ENCODE assay signal across 23 cellular contexts in genomic region chr19:18270304-18270703, GRCh38. TPM values are rescaled to one million over a fixed set of nuclear protein-coding genes. Genes with fewer than 3 reads are reported as not detected.
"Had no signal": no experiment of that assay in that cellular context is flagged by ENCODE, and none has a peak within 500 bp of the region (broad histone marks: within the 10 kb centered on the region; RNA-seq: fewer than 3 reads in every experiment).

No MANE protein-coding gene starts in this region.

- H3K9me3 ChIP-seq: MG63, SJCRH30 had no signal

- FAIRE-seq: RCC 7860 had no signal

- ATAC-seq: SK-N-SH treated with all-trans-retinoic acid at 6 μM for 48 hours had no signal

- DNase-seq: Karpas-422, KG1, MG63, NCI-H1092, NCI-H1105 treated with DMSO at 0.1 percent for 48 hours, NCI-H1417 treated with DMSO at 0.1 percent for 48 hours, NCI-H146, NCI-H1694 treated with DMSO at 0.1 percent for 48 hours, NCI-H1930, NCI-H2081, NCI-H2107, NCI-H2227 treated with DMSO at 0.1 percent for 48 hours, NCI-H446, NCI-H510A, NCI-H524 treated with DMSO at 0.1 percent for 48 hours, NCI-H69, NCI-H774, RPMI8226, SHP77, SJCRH30 had no signal

- H3K27ac ChIP-seq: SJCRH30 had no signal

- H3K4me3 ChIP-seq: MG63, SJCRH30 had no signal

- H3K27me3 ChIP-seq: MG63, SJCRH30 had no signal

- H3K36me3 ChIP-seq: SJCRH30 had no signal

RNA-seq across cellular contexts. Expression of gene IQCN, which starts 3.9 kb away (rescaled TPM):
- total RNA-seq: HT1080 had no signal
